ENCODE assay signal across 24 cellular contexts in the genomic region with DNA sequence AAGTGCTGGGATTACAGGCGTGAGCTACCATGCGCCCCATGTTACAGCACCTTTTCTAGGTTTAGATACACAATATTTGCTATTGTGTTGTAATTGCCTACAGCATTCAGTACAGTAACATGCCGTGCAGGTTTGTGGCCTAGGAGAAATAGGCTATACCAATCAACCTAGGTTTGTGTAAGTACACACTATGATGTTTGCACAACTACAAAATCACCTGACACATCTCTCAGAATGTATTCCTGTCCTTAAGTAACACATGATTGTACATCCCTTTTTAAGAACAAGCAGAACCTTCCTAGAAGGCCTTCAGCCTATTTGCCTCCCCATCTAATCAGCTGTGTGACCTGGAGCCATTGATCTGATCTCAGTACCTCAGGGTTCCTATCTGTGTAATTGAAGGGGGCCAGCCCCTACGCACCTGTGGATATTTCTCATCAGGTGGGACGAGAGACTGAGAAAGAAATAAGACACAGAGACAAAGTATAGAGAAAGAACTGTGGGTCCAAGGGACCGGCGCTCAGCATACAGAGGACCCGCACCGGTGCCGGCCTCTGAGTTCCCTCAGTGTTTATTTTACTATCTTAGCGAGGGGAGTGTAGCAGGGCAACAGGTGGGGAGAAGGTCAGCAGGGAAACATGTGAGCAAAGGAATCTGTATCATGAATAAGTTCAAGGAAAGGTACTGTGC. TPM values are rescaled to one million over a fixed set of nuclear protein-coding genes. Genes with fewer than 3 reads are reported as not detected.
DNase-seq lines count a peak whose midpoint lies in the region; TF ChIP-seq lines count a peak whose summit lies in the region.
"Had no signal": no experiment of that assay in that cellular context is flagged by ENCODE, and none has a peak within 500 bp of the region (broad histone marks: within the 10 kb centered on the region; RNA-seq: fewer than 3 reads in every experiment).

No MANE protein-coding gene starts in this region.

- H3K4me1 Mint-ChIP-seq in Calu3 (ENCODE audit: low read depth, unreplicated experiment), result peaks cover 35% of the 10 kb centered on the region

- WGBS in stomach, 5 donors, result 33 to 55% (median 50%) methylated on average over 11 of the region's 11 CpGs

- TF ChIP-seq CTCF in Calu3 (IDR thresholded peaks at IDR 0.05; ENCODE audit: unreplicated experiment) (no peak), stomach (IDR thresholded peaks at IDR 0.05) (no peak)

- peaks cover 9% of the 10 kb centered on the region for H3K36me3 Mint-ChIP-seq in Calu3 (ENCODE audit: insufficient read depth, unreplicated experiment)
- H3K36me3 Mint-ChIP-seq: naive B cell had no signal

- H3K9me3 Mint-ChIP-seq in Calu3 (ENCODE audit: low read depth, unreplicated experiment), result no peaks in the 10 kb centered on the region
- H3K9me3 Mint-ChIP-seq: naive B cell; stimulated activated naive CD8-positive, alpha-beta T cell treated with anti-CD3 and anti-CD28 coated beads, Interleukin-15, amount 100 ng/mL, for 72 hours had no signal

- H3K27me3 Mint-ChIP-seq in Calu3 (ENCODE audit: unreplicated experiment), result no peaks in the 10 kb centered on the region
- H3K27me3 Mint-ChIP-seq: naive B cell; stimulated activated naive CD8-positive, alpha-beta T cell treated with anti-CD3 and anti-CD28 coated beads, Interleukin-15, amount 100 ng/mL, for 72 hours had no signal

- BruUV-seq in Calu3 (replicated peaks; lab: Mats Ljungman, UMichigan), result no TSS peak

- TF ChIP-seq POLR2A in stomach (IDR thresholded peaks at IDR 0.05), result no peak

- peaks cover 11 to 23% of the 10 kb centered on the region in 2 donors for H3K4me1 ChIP-seq in duodenal mucosa (ENCODE audit: control insufficient read depth in 1 of 2, insufficient read depth in 2 of 2, low read length in 2 of 2)
- H3K4me1 ChIP-seq in mucosa of stomach (ENCODE audit: control insufficient read depth, insufficient read depth, low read length), result peaks cover 30% of the 10 kb centered on the region
- peaks cover 0 to 33% (median 14%) of the 10 kb centered on the region in 4 donors for H3K4me1 ChIP-seq in stomach

- no peak for TF ChIP-seq EP300 in stomach (IDR thresholded peaks at IDR 0.05)

- H3K4me3 Mint-ChIP-seq in Calu3 (ENCODE audit: low read depth, unreplicated experiment), result no peak overlapping the region
- H3K4me3 Mint-ChIP-seq: stimulated activated naive CD8-positive, alpha-beta T cell treated with anti-CD3 and anti-CD28 coated beads, Interleukin-15, amount 100 ng/mL, for 72 hours had no signal

- H3K27ac ChIP-seq in duodenal mucosa (ENCODE audit: low read depth, low read length) (peak overlapping the region; percentile 1), stomach (peak overlapping the region; percentile 75 to 90 (median 85))
- H3K27ac ChIP-seq: BLaER1 treated with 17β-estradiol and CSF1 and Interleukin-3, amounts not matched to agents 10 nM and 100 nM; HL-60 had no signal

- CTCF ChIA-PET in Calu3 (lab: Charles Lee), result interaction anchor here (0.7 kb wide), 1 partner anchor 368 kb away, joined by 3 read pairs; no protein-coding TSS in a partner anchor

- H3K27me3 ChIP-seq in duodenal mucosa (ENCODE audit: control insufficient read depth in 1 of 2, insufficient read depth in 2 of 2, low read length in 2 of 2) (no peaks in the 10 kb centered on the region), mucosa of stomach (ENCODE audit: control insufficient read depth, insufficient read depth, low read length) (no peaks in the 10 kb centered on the region), stomach (no peaks in the 10 kb centered on the region)
- H3K27me3 ChIP-seq: BLaER1 treated with 17β-estradiol and CSF1 and Interleukin-3, amounts not matched to agents 10 nM and 100 nM; upper lobe of left lung had no signal

- intact Hi-C loops in Calu3 (cut with micrococcal nuclease; ENCODE audit: unreplicated experiment) (no loop called here), stomach (cut with DNase I; ENCODE audit: low total_unique reads) (no loop called here)

- peak overlapping the region; percentile 77 for H3K27ac Mint-ChIP-seq in Calu3 (ENCODE audit: unreplicated experiment)
- H3K27ac Mint-ChIP-seq: naive B cell; stimulated activated naive CD8-positive, alpha-beta T cell treated with anti-CD3 and anti-CD28 coated beads, Interleukin-15, amount 100 ng/mL, for 72 hours had no signal

- DNase-seq in Calu3 (no peak), stomach (peak; percentile 55), iPS-NIHi11 (ENCODE audit: low spot score) (no peak), glomerular visceral epithelial cell (ENCODE audit: extremely low spot score) (no peak)
- no peak for DNase-seq in stimulated activated CD4-positive, alpha-beta T cell treated with anti-CD3 and anti-CD28 coated beads, Interleukin-12 subunit alpha, Interleukin-12 subunit beta, amount 100 ng/mL, for 4 hours
- DNase-seq: activated CD4-positive, alpha-beta T cell treated with anti-CD3 and anti-CD28 coated beads, Interleukin-2, amount 50 U/mL, for 4 hours; activated CD8-positive, alpha-beta memory T cell treated with anti-CD3 and anti-CD28 coated beads, Interleukin-2, amount 50 U/mL, for 4 hours; activated naive CD4-positive, alpha-beta T cell treated with anti-CD3 and anti-CD28 coated beads, Interleukin-2, amount 50 U/mL, for 16 hours; EL; naive B cell; NCI-H1092 treated with DMSO at 0.1 percent for 48 hours; NCI-H1930; NCI-H226; OCI-M1; stimulated activated CD4-positive, alpha-beta T cell treated with anti-CD3 and anti-CD28 coated beads, Interleukin-15, amount 100 ng/mL, for 24 hours; stimulated activated naive CD8-positive, alpha-beta T cell treated with anti-CD3 and anti-CD28 coated beads, Interleukin-15, amount 100 ng/mL, for 72 hours; upper lobe of left lung had no signal

- H3K9me3 ChIP-seq in duodenal mucosa (ENCODE audit: control insufficient read depth in 1 of 2, low read length in 2 of 2) (no peaks in the 10 kb centered on the region), mucosa of stomach (ENCODE audit: control insufficient read depth, low read length) (no peaks in the 10 kb centered on the region), stomach (no peaks in the 10 kb centered on the region)
- H3K9me3 ChIP-seq: BLaER1 treated with 17β-estradiol and CSF1 and Interleukin-3, amounts not matched to agents 10 nM and 100 nM; upper lobe of left lung had no signal

- H3K4me3 ChIP-seq in duodenal mucosa (ENCODE audit: low read depth in 1 of 2, low read length in 2 of 2) (no peak overlapping the region), mucosa of stomach (ENCODE audit: low read length) (no peak overlapping the region), stomach (no peak overlapping the region)
- H3K4me3 ChIP-seq: BLaER1 treated with 17β-estradiol and CSF1 and Interleukin-3, amounts not matched to agents 10 nM and 100 nM; upper lobe of left lung had no signal

- H3K9ac ChIP-seq in duodenal mucosa (ENCODE audit: low read depth in 1 of 2, low read length in 2 of 2) (no peak overlapping the region), mucosa of stomach (ENCODE audit: low read length) (peak overlapping the region; percentile 44)
- H3K9ac ChIP-seq: BLaER1 treated with 17β-estradiol and CSF1 and Interleukin-3, amounts not matched to agents 10 nM and 100 nM had no signal

- H3K36me3 ChIP-seq in duodenal mucosa (ENCODE audit: control insufficient read depth in 1 of 2, insufficient read depth in 2 of 2, low read length in 2 of 2) (no peaks in the 10 kb centered on the region), mucosa of stomach (ENCODE audit: control insufficient read depth, insufficient read depth, low read length) (no peaks in the 10 kb centered on the region), stomach (no peaks in the 10 kb centered on the region)
- H3K36me3 ChIP-seq: BLaER1 treated with 17β-estradiol and CSF1 and Interleukin-3, amounts not matched to agents 10 nM and 100 nM; upper lobe of left lung had no signal

RNA-seq across cellular contexts. Expression of a gene that starts 18.7 kb away (rescaled TPM):
- 229 and 289 TPM in 2 replicates for total RNA-seq in Calu3 (2022)
- total RNA-seq in stomach, result 100 to 1,000 TPM; 103 to 318 (median 223) TPM
- polyA plus RNA-seq in stomach, result 100 to 1,000 TPM in 1 of 3 donors, 10 to 100 TPM in 2; 94.6 to 119 (median 97.9) TPM

RNA-seq across cellular contexts. Expression of a gene that starts 40.7 kb away (rescaled TPM):
- 46.8 and 54.0 TPM in 2 replicates for total RNA-seq in Calu3 (2022)
- total RNA-seq in stomach, result 100 to 1,000 TPM in 2 of 5 donors, 10 to 100 TPM in 3; 35.1 to 121 (median 76.9) TPM
- 100 to 1,000 TPM; 114 to 116 (median 114) TPM for polyA plus RNA-seq in stomach

RNA-seq across cellular contexts. Expression of a gene that starts 41.1 kb away (rescaled TPM):
- total RNA-seq in Calu3 (2022), result 102 and 117 TPM in 2 replicates
- 100 to 1,000 TPM in 4 of 5 donors, 10 to 100 TPM in 1; 82.6 to 218 (median 173) TPM for total RNA-seq in stomach
- polyA plus RNA-seq in stomach, result 100 to 1,000 TPM in 1 of 3 donors, 10 to 100 TPM in 2; 85.9 to 183 (median 88.9) TPM

RNA-seq across cellular contexts. Expression of a gene that starts 45.7 kb away (rescaled TPM):
- total RNA-seq in Calu3 (2022) (0.71 TPM in 1 of 2 replicates, not detected in the other), stomach (not detected)
- under 1 TPM; 0.18 to 0.62 (median 0.31) TPM for polyA plus RNA-seq in stomach
- total RNA-seq: cardiac septum, osteocyte, right cardiac atrium had no signal

RNA-seq across cellular contexts. Expression of a gene that starts 50.2 kb away (rescaled TPM):
- total RNA-seq in Calu3 (2022) (1.1 and 1.5 TPM in 2 replicates), stomach (1 to 10 TPM in 3 of 5 donors, under 1 TPM in 2; 0.45 to 4.8 (median 1.1) TPM)
- polyA plus RNA-seq in stomach, result 1 to 10 TPM; 1.8 to 2.7 (median 2.6) TPM
- total RNA-seq: osteocyte had no signal
